1 cellular context compared by ENCODE assay signal in the genomic region with DNA sequence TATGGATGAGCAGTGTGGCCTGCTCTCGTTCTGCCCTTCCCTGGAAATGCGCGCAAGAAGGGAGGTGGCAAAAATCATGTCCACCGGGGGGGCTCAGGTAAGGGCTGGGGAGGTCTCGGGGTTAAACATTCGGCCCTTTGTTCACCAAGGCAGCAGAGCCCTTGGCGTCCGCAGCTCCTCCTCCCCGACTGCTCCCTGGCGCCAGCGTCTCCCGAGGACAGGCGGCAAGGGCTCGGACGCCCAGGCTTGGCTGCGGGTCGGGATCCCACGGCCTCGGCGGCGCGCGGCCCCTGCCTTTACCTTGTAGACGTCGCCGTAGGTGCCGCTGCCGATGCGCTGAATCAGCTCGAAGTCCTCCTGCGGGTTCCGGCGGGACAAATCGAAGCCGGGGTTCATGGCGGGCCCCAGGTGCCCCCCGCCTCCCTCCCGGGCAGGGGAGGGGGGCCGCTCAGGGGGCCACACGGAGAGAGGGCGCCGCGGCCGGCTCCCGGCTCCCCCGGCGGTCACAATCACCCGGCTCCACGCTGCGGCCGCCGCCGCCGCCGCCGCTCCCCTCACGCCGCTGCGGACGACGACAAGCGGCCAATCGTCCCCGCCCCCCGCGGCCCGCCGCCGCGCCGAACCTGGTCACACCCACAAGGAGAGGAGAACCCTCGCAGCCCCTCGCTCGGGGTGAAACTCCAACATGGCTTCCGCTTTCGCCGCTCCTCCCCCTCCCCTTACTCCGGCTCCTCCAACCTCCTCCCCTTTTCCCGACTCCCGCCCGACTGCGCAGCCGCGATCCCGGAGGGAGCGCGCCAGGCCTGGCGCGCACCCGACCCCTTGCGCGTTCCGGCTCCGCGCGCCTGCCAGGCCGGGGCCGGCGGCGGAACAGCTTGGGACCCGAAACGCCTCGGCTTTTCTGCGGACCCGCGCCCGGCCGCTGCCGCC.
TF ChIP-seq lines count a peak whose summit lies in the region.

Gene MAP4K3 (minus strand): TSS at position 694 of the 930 bp plus-strand sequence. CDS start 298 bp downstream, at position 396.

TF ChIP-seq in HepG2, 621 proteins besides CTCF, POLR2A, EP300 and RAD21 (continued from another document and continues in another):
- TF ChIP-seq, protein P1, sequence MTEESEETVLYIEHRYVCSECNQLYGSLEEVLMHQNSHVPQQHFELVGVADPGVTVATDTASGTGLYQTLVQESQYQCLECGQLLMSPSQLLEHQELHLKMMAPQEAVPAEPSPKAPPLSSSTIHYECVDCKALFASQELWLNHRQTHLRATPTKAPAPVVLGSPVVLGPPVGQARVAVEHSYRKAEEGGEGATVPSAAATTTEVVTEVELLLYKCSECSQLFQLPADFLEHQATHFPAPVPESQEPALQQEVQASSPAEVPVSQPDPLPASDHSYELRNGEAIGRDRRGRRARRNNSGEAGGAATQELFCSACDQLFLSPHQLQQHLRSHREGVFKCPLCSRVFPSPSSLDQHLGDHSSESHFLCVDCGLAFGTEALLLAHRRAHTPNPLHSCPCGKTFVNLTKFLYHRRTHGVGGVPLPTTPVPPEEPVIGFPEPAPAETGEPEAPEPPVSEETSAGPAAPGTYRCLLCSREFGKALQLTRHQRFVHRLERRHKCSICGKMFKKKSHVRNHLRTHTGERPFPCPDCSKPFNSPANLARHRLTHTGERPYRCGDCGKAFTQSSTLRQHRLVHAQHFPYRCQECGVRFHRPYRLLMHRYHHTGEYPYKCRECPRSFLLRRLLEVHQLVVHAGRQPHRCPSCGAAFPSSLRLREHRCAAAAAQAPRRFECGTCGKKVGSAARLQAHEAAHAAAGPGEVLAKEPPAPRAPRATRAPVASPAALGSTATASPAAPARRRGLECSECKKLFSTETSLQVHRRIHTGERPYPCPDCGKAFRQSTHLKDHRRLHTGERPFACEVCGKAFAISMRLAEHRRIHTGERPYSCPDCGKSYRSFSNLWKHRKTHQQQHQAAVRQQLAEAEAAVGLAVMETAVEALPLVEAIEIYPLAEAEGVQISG (CRISPR knock-in tag; IDR thresholded peaks at IDR 0.05): peak; percentile 88
- TF ChIP-seq SOX6 (IDR thresholded peaks at IDR 0.05) (no peak), SOX6 (CRISPR knock-in tag; IDR thresholded peaks at IDR 0.05) (peak; percentile 42), GLI4 (CRISPR knock-in tag; IDR thresholded peaks at IDR 0.05; ENCODE audit: borderline replicate concordance) (no peak; the same call in 1 of the 2 replicates), ZNF777 (CRISPR knock-in tag; IDR thresholded peaks at IDR 0.05) (no peak; the same call in 1 of the 2 replicates), CENPT (CRISPR knock-in tag; IDR thresholded peaks at IDR 0.05; ENCODE audit: low read depth) (no peak), NFKBIZ (CRISPR knock-in tag; IDR thresholded peaks at IDR 0.05) (0 out of 2 replicates have a peak, but pooled peaks have one; percentile 59), HOXD1 (CRISPR knock-in tag; IDR thresholded peaks at IDR 0.05) (peak; percentile 42; the same call in 1 of the 2 replicates), ARNT (IDR thresholded peaks at IDR 0.05) (no peak), ZNF468 (CRISPR knock-in tag; IDR thresholded peaks at IDR 0.05) (0 out of 2 replicates have a peak, but pooled peaks have one; percentile 58), ZGPAT (CRISPR knock-in tag; IDR thresholded peaks at IDR 0.05) (peak; percentile 46; the same call in 1 of the 2 replicates), AKAP8 (CRISPR knock-in tag; IDR thresholded peaks at IDR 0.05) (no peak), CSRNP1 (CRISPR knock-in tag; IDR thresholded peaks at IDR 0.05) (peak; percentile 54; the same call in 1 of the 2 replicates), UBTF (CRISPR knock-in tag; IDR thresholded peaks at IDR 0.05) (peak; percentile 95), MYNN (CRISPR knock-in tag; IDR thresholded peaks at IDR 0.05; ENCODE audit: low read depth) (0 out of 2 replicates have a peak, but pooled peaks have one; percentile 40), KLF12 (CRISPR knock-in tag; IDR thresholded peaks at IDR 0.05; ENCODE audit: borderline replicate concordance) (peak; percentile 81), ZBTB46 (CRISPR knock-in tag; IDR thresholded peaks at IDR 0.05; ENCODE audit: borderline replicate concordance) (no peak), NFYC (CRISPR knock-in tag; IDR thresholded peaks at IDR 0.05) (no peak), NCOR1 (IDR thresholded peaks at IDR 0.05; ENCODE audit: borderline replicate concordance, low read length) (peak; percentile 21; the same call in 1 of the 2 replicates), USF2 (IDR thresholded peaks at IDR 0.05; ENCODE audit: low read depth, low read length) (no peak), USF2 (CRISPR knock-in tag; IDR thresholded peaks at IDR 0.05; ENCODE audit: borderline replicate concordance) (no peak), ZNF12 (CRISPR knock-in tag; IDR thresholded peaks at IDR 0.05) (0 out of 2 replicates have a peak, but pooled peaks have one; percentile 10), HOXA5 (CRISPR knock-in tag; IDR thresholded peaks at IDR 0.05) (no peak; the same call in 1 of the 2 replicates), FOXA3 (CRISPR knock-in tag; IDR thresholded peaks at IDR 0.05) (peak; percentile 50)
- TF ChIP-seq, protein P2, sequence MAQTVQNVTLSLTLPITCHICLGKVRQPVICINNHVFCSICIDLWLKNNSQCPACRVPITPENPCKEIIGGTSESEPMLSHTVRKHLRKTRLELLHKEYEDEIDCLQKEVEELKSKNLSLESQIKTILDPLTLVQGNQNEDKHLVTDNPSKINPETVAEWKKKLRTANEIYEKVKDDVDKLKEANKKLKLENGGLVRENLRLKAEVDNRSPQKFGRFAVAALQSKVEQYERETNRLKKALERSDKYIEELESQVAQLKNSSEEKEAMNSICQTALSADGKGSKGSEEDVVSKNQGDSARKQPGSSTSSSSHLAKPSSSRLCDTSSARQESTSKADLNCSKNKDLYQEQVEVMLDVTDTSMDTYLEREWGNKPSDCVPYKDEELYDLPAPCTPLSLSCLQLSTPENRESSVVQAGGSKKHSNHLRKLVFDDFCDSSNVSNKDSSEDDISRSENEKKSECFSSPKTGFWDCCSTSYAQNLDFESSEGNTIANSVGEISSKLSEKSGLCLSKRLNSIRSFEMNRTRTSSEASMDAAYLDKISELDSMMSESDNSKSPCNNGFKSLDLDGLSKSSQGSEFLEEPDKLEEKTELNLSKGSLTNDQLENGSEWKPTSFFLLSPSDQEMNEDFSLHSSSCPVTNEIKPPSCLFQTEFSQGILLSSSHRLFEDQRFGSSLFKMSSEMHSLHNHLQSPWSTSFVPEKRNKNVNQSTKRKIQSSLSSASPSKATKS (CRISPR knock-in tag; IDR thresholded peaks at IDR 0.05): no peak
- TF ChIP-seq, protein P3, sequence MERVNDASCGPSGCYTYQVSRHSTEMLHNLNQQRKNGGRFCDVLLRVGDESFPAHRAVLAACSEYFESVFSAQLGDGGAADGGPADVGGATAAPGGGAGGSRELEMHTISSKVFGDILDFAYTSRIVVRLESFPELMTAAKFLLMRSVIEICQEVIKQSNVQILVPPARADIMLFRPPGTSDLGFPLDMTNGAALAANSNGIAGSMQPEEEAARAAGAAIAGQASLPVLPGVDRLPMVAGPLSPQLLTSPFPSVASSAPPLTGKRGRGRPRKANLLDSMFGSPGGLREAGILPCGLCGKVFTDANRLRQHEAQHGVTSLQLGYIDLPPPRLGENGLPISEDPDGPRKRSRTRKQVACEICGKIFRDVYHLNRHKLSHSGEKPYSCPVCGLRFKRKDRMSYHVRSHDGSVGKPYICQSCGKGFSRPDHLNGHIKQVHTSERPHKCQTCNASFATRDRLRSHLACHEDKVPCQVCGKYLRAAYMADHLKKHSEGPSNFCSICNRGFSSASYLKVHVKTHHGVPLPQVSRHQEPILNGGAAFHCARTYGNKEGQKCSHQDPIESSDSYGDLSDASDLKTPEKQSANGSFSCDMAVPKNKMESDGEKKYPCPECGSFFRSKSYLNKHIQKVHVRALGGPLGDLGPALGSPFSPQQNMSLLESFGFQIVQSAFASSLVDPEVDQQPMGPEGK (CRISPR knock-in tag; IDR thresholded peaks at IDR 0.05): peak; percentile 98
- TF ChIP-seq, protein P4, sequence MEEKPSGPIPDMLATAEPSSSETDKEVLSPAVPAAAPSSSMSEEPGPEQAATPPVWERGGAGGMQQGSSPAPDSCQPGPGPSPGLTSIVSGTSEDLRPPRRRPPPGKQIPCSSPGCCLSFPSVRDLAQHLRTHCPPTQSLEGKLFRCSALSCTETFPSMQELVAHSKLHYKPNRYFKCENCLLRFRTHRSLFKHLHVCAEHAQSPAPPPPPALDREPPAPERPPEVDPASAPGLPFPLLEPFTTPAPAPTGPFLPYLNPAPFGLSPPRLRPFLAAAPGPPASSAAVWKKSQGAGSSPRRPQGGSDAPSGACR (CRISPR knock-in tag; IDR thresholded peaks at IDR 0.05): peak; percentile 75; the same call in 1 of the 2 replicates
- TF ChIP-seq, protein P5, sequence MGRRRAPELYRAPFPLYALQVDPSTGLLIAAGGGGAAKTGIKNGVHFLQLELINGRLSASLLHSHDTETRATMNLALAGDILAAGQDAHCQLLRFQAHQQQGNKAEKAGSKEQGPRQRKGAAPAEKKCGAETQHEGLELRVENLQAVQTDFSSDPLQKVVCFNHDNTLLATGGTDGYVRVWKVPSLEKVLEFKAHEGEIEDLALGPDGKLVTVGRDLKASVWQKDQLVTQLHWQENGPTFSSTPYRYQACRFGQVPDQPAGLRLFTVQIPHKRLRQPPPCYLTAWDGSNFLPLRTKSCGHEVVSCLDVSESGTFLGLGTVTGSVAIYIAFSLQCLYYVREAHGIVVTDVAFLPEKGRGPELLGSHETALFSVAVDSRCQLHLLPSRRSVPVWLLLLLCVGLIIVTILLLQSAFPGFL (CRISPR knock-in tag; IDR thresholded peaks at IDR 0.05): no peak
- TF ChIP-seq, protein P6, sequence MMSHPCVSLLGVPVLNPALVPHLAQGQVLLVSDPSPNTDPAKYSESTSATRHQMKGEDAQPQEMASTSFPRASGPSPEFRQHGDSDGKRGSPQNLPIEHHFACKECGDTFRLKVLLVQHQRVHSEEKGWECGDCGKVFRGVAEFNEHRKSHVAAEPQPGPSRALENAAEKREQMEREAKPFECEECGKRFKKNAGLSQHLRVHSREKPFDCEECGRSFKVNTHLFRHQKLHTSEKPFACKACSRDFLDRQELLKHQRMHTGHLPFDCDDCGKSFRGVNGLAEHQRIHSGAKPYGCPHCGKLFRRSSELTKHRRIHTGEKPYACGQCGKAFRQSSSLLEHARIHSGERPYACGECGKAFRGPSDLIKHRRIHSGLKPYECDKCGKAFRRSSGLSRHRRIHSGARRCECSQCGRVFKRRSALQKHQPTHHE (CRISPR knock-in tag; IDR thresholded peaks at IDR 0.05; ENCODE audit: borderline replicate concordance): no peak
